In genomic region chr20:36341331-36342020, GRCh38 we compare ENCODE assay signal across 26 cellular contexts.
"Had no signal": no experiment of that assay in that cellular context is flagged by ENCODE, and none has a peak within 500 bp of the region (broad histone marks: within the 10 kb centered on the region; RNA-seq: fewer than 3 reads in every experiment).

No MANE protein-coding gene starts in this region.

- ATAC-seq: foreskin keratinocyte; left ventricle myocardium superior; lower lobe of right lung; naive thymus-derived CD8-positive, alpha-beta T cell; stimulated activated naive B cell treated with anti-CD40 and anti-IgM and Interleukin-4, amounts not matched to agents 10 μg/mL and 1 μg/mL and 100 μg/mL, for 72 hours had no signal

- H3K36me3 Mint-ChIP-seq: immature natural killer cell; naive thymus-derived CD8-positive, alpha-beta T cell; stimulated activated naive B cell treated with anti-CD40 and anti-IgM and Interleukin-4, amounts not matched to agents 10 μg/mL and 1 μg/mL and 100 μg/mL, for 72 hours had no signal

- H3K27me3 ChIP-seq: right atrium auricular region, upper lobe of left lung had no signal

- H3K4me1 Mint-ChIP-seq: immature natural killer cell, nephron progenitor cell had no signal

- H3K9me3 ChIP-seq: esophagus muscularis mucosa, lower lobe of right lung, neutrophil, prostate gland, right atrium auricular region, thoracic aorta, tibial nerve, upper lobe of left lung had no signal

- H3K79me2 ChIP-seq: parathyroid adenoma had no signal

- DNase-seq: dermis blood vessel endothelial cell; effector memory CD4-positive, alpha-beta T cell; foreskin keratinocyte; hypothalamus; immature natural killer cell; islet precursor cell; left ventricle myocardium superior; lower lobe of right lung; naive thymus-derived CD8-positive, alpha-beta T cell; nephron progenitor cell; stimulated activated CD4-positive, alpha-beta T cell treated with anti-CD3 and anti-CD28 coated beads, Interleukin-15, amount 100 ng/mL, for 24 hours; stimulated activated CD4-positive, alpha-beta T cell treated with anti-CD3 and anti-CD28 coated beads, Interleukin-2, amount 100 ng/mL, for 48 hours; stimulated activated naive B cell treated with anti-CD40 and anti-IgM and Interleukin-4, amounts not matched to agents 10 μg/mL and 1 μg/mL and 100 μg/mL, for 72 hours; upper lobe of left lung had no signal

- H2AFZ ChIP-seq: parathyroid adenoma had no signal

- H3K9me3 Mint-ChIP-seq: immature natural killer cell; naive thymus-derived CD8-positive, alpha-beta T cell; nephron progenitor cell; stimulated activated naive B cell treated with anti-CD40 and anti-IgM and Interleukin-4, amounts not matched to agents 10 μg/mL and 1 μg/mL and 100 μg/mL, for 72 hours; stimulated activated naive CD8-positive, alpha-beta T cell treated with anti-CD3 and anti-CD28 coated beads, Interleukin-15, Interleukin-2, amounts not matched to agents 100 ng/mL and 50 ng/mL, for 24 hours had no signal

- FAIRE-seq: endothelial cell of umbilical vein, urothelium cell line had no signal

- H3K9ac ChIP-seq: parathyroid adenoma had no signal

- H3K4me1 ChIP-seq: esophagus muscularis mucosa, foreskin keratinocyte, lower lobe of right lung, parathyroid adenoma, prostate gland, right atrium auricular region, tibial nerve, upper lobe of left lung had no signal

- H3K4me3 ChIP-seq: coronary artery, esophagus muscularis mucosa, lower lobe of right lung, prostate gland, right atrium auricular region, skin epidermis, thoracic aorta, tibial nerve, upper lobe of left lung had no signal

- H3K36me3 ChIP-seq: esophagus muscularis mucosa, lower lobe of right lung, neutrophil, prostate gland, right atrium auricular region, thoracic aorta, tibial nerve, upper lobe of left lung had no signal

- H3K4me3 Mint-ChIP-seq: immature natural killer cell; naive thymus-derived CD8-positive, alpha-beta T cell; nephron progenitor cell; stimulated activated naive B cell treated with anti-CD40 and anti-IgM and Interleukin-4, amounts not matched to agents 10 μg/mL and 1 μg/mL and 100 μg/mL, for 72 hours; stimulated activated naive CD8-positive, alpha-beta T cell treated with anti-CD3 and anti-CD28 coated beads, Interleukin-15, Interleukin-2, amounts not matched to agents 100 ng/mL and 50 ng/mL, for 24 hours had no signal

- H3K27ac ChIP-seq: coronary artery, esophagus muscularis mucosa, foreskin keratinocyte, lower lobe of right lung, neutrophil, parathyroid adenoma, prostate gland, right atrium auricular region, skin epidermis, thoracic aorta, tibial nerve, upper lobe of left lung had no signal

- H3K27ac Mint-ChIP-seq: immature natural killer cell; nephron progenitor cell; stimulated activated naive B cell treated with anti-CD40 and anti-IgM and Interleukin-4, amounts not matched to agents 10 μg/mL and 1 μg/mL and 100 μg/mL, for 72 hours; stimulated activated naive CD8-positive, alpha-beta T cell treated with anti-CD3 and anti-CD28 coated beads, Interleukin-15, Interleukin-2, amounts not matched to agents 100 ng/mL and 50 ng/mL, for 24 hours had no signal
